In the genomic region with DNA sequence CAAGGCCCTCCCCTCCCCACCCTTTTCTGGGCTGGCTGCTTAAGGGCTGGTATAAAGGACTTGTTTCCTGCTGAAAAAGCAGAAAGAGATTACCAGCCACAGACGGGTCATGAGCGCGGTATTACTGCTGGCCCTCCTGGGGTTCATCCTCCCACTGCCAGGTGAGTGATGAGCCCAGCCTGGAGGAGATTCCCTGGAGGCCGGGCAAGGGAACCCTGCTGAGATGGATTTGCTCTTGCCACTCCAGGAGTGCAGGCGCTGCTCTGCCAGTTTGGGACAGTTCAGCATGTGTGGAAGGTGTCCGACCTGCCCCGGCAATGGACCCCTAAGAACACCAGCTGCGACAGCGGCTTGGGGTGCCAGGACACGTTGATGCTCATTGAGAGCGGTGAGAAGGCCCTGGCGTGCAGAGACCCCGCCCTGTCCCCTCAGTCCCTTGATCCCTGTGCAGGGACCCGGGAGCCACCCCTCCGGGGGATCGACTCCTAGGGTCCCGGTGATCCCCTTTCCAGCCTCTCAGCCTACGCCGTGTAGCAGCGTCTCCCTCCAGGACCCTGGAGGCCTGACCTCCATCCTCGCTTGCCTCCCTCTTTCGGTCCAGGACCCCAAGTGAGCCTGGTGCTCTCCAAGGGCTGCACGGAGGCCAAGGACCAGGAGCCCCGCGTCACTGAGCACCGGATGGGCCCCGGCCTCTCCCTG, we compare ENCODE assay signal across 1 cellular context.
TF ChIP-seq lines count a peak whose summit lies in the region.

A gene with protein sequence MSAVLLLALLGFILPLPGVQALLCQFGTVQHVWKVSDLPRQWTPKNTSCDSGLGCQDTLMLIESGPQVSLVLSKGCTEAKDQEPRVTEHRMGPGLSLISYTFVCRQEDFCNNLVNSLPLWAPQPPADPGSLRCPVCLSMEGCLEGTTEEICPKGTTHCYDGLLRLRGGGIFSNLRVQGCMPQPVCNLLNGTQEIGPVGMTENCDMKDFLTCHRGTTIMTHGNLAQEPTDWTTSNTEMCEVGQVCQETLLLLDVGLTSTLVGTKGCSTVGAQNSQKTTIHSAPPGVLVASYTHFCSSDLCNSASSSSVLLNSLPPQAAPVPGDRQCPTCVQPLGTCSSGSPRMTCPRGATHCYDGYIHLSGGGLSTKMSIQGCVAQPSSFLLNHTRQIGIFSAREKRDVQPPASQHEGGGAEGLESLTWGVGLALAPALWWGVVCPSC (plus strand): TSS at position 81 of the 699 bp plus-strand sequence. CDS start 29 bp downstream, at position 110.

TF ChIP-seq in neural cell, 6 proteins besides CTCF, POLR2A, EP300 and RAD21:
- TF ChIP-seq, protein P1, sequence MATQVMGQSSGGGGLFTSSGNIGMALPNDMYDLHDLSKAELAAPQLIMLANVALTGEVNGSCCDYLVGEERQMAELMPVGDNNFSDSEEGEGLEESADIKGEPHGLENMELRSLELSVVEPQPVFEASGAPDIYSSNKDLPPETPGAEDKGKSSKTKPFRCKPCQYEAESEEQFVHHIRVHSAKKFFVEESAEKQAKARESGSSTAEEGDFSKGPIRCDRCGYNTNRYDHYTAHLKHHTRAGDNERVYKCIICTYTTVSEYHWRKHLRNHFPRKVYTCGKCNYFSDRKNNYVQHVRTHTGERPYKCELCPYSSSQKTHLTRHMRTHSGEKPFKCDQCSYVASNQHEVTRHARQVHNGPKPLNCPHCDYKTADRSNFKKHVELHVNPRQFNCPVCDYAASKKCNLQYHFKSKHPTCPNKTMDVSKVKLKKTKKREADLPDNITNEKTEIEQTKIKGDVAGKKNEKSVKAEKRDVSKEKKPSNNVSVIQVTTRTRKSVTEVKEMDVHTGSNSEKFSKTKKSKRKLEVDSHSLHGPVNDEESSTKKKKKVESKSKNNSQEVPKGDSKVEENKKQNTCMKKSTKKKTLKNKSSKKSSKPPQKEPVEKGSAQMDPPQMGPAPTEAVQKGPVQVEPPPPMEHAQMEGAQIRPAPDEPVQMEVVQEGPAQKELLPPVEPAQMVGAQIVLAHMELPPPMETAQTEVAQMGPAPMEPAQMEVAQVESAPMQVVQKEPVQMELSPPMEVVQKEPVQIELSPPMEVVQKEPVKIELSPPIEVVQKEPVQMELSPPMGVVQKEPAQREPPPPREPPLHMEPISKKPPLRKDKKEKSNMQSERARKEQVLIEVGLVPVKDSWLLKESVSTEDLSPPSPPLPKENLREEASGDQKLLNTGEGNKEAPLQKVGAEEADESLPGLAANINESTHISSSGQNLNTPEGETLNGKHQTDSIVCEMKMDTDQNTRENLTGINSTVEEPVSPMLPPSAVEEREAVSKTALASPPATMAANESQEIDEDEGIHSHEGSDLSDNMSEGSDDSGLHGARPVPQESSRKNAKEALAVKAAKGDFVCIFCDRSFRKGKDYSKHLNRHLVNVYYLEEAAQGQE (IDR thresholded peaks at IDR 0.05; ENCODE audit: borderline replicate concordance), result no peak
- no peak for TF ChIP-seq SMC3 (conservative IDR thresholded peaks at IDR 0.05; ENCODE audit: poor library complexity)
- no peak for TF ChIP-seq EZH2 (IDR thresholded peaks at IDR 0.05; ENCODE audit: borderline replicate concordance, insufficient read depth, low read length, poor library complexity, severe bottlenecking)
- no peak for TF ChIP-seq MXI1 (conservative IDR thresholded peaks at IDR 0.05; ENCODE audit: poor library complexity, severe bottlenecking)
- no peak for TF ChIP-seq POLR2AphosphoS5 (IDR thresholded peaks at IDR 0.05)
- TF ChIP-seq TAF1 (IDR thresholded peaks at IDR 0.05; ENCODE audit: low read depth), result no peak
